Comparison of ENCODE assay signal across 8 cellular contexts in the genomic region with DNA sequence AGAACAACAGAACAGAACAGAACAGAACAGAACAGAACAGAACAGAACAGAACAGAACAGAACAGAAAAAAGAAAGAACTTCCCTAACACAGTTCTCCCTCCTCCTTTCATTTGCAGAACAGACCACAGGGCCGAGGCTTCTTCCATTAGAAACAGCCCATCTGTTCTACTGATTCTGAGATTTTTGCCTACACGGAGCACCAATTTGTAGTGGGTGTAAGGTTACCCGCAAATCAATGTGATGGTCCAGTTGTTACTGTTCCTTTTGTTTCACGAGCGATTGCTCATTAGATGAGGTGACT. TPM values are rescaled to one million over a fixed set of nuclear protein-coding genes. Genes with fewer than 3 reads are reported as not detected.
A peak's percentile ranks its signal among the peaks of the same experiment; 100 is the strongest.
DNase-seq lines count a peak whose midpoint lies in the region; ATAC-seq and TF ChIP-seq lines count a peak whose summit lies in the region.

No MANE protein-coding gene starts in this region.

- H3K36me3 ChIP-seq in brain microvascular endothelial cell (replicated peaks) (no peaks in the 10 kb centered on the region), lower lobe of right lung (no peaks in the 10 kb centered on the region), upper lobe of left lung (no peaks in the 10 kb centered on the region)

- CTCF ChIA-PET in activated CD8-positive, alpha-beta memory T cell treated with anti-CD3 and anti-CD28 coated beads, Interleukin-2, amount 10 ng/mL, durations not matched to agents 7 days and 5 days (lab: Charles Lee): interaction anchor here (0.5 to 1.5 kb wide), 5 partner anchors 10 to 332 kb away, joined by 3 to 5 read pairs (median 3); no protein-coding TSS in a partner anchor

- H3K4me1 ChIP-seq in lower lobe of right lung (peaks cover 36% of the 10 kb centered on the region), upper lobe of left lung (peaks cover 20 to 45% (median 23%) of the 10 kb centered on the region in 4 donors)

- intact Hi-C loops in lower lobe of right lung (cut with DNase I): no loop called here
- intact Hi-C loops in posterior vena cava (cut with DNase I): no loop called here

- H3K27me3 ChIP-seq in brain microvascular endothelial cell (replicated peaks) (no peaks in the 10 kb centered on the region), lower lobe of right lung (ENCODE audit: low read depth) (no peaks in the 10 kb centered on the region), upper lobe of left lung (no peaks in the 10 kb centered on the region)

- in situ Hi-C loops in brain microvascular endothelial cell (cut with HindIII; ENCODE audit: low pct_ligation_motif_present, low sequenced_read_pairs): no loop called here

- TF ChIP-seq EP300 in upper lobe of left lung (IDR thresholded peaks at IDR 0.05): no peak

- TF ChIP-seq CTCF in brain microvascular endothelial cell (IDR thresholded peaks at IDR 0.05; ENCODE audit: low read depth, low read length, missing control alignments) (no peak), lower lobe of right lung (IDR thresholded peaks at IDR 0.05) (no peak), upper lobe of left lung (IDR thresholded peaks at IDR 0.05) (no peak)

- no peaks in the 10 kb centered on the region for H3K9me3 Mint-ChIP-seq in activated CD8-positive, alpha-beta memory T cell treated with anti-CD3 and anti-CD28 coated beads, Interleukin-2, amount 10 ng/mL, durations not matched to agents 7 days and 5 days (ENCODE audit: low read depth)

- H3K9me3 ChIP-seq in lower lobe of right lung (no peaks in the 10 kb centered on the region), upper lobe of left lung (no peaks in the 10 kb centered on the region)

- H3K36me3 Mint-ChIP-seq in activated CD8-positive, alpha-beta memory T cell treated with anti-CD3 and anti-CD28 coated beads, Interleukin-2, amount 10 ng/mL, durations not matched to agents 7 days and 5 days: no peaks in the 10 kb centered on the region

- peak overlapping the region; percentile 66 for H3K27ac Mint-ChIP-seq in activated CD8-positive, alpha-beta memory T cell treated with anti-CD3 and anti-CD28 coated beads, Interleukin-2, amount 10 ng/mL, durations not matched to agents 7 days and 5 days

- no peak overlapping the region for H3K27ac ChIP-seq in brain microvascular endothelial cell
- H3K27ac ChIP-seq in lower lobe of right lung: peak overlapping the region; percentile 88
- H3K27ac ChIP-seq in upper lobe of left lung: peak overlapping the region; percentile 91 to 97 (median 94)

- 5 to 6% methylated on average over 5 of the region's 5 CpGs for WGBS in upper lobe of left lung, 2 donors

- H3K4me3 Mint-ChIP-seq in activated CD8-positive, alpha-beta memory T cell treated with anti-CD3 and anti-CD28 coated beads, Interleukin-2, amount 10 ng/mL, durations not matched to agents 7 days and 5 days: peak overlapping the region; percentile 71

- peaks cover 16% of the 10 kb centered on the region for H3K27me3 Mint-ChIP-seq in activated CD8-positive, alpha-beta memory T cell treated with anti-CD3 and anti-CD28 coated beads, Interleukin-2, amount 10 ng/mL, durations not matched to agents 7 days and 5 days

- no peak for DNase-seq in activated CD8-positive, alpha-beta memory T cell treated with anti-CD3 and anti-CD28 coated beads, Interleukin-2, amount 10 ng/mL, durations not matched to agents 7 days and 5 days
- no peak for DNase-seq in activated CD8-positive, alpha-beta memory T cell treated with anti-CD3 and anti-CD28 coated beads, Interleukin-2, amount 50 U/mL, for 4 hours
- DNase-seq in brain microvascular endothelial cell (no peak), lower lobe of right lung (no peak), upper lobe of left lung (no peak), posterior vena cava (ENCODE audit: low spot score) (no peak), germinal center (ENCODE audit: low spot score) (no peak)
- DNase-seq in activated CD8-positive, alpha-beta memory T cell treated with anti-CD3 and anti-CD28 coated beads for 24 hours: no peak

- peaks cover 33% of the 10 kb centered on the region for H3K4me1 Mint-ChIP-seq in activated CD8-positive, alpha-beta memory T cell treated with anti-CD3 and anti-CD28 coated beads, Interleukin-2, amount 10 ng/mL, durations not matched to agents 7 days and 5 days

- peak overlapping the region; percentile 66 for H3K4me3 ChIP-seq in brain microvascular endothelial cell (ENCODE audit: low read depth, low read length)
- peak overlapping the region; percentile 71 for H3K4me3 ChIP-seq in lower lobe of right lung
- H3K4me3 ChIP-seq in upper lobe of left lung: peak overlapping the region in 3 of 4 donors; percentile 59 to 80 (median 76)

- no peak for ATAC-seq in activated CD8-positive, alpha-beta memory T cell treated with anti-CD3 and anti-CD28 coated beads, Interleukin-2, amount 10 ng/mL, durations not matched to agents 7 days and 5 days
- ATAC-seq in lower lobe of right lung (no peak), upper lobe of left lung (ENCODE audit: low FRiP score in 2 of 2) (peak in 1 of 2 donors; percentile 43)

- TF ChIP-seq POLR2A in upper lobe of left lung (IDR thresholded peaks at IDR 0.05): no peak

RNA-seq across cellular contexts. Expression of a gene that starts 0.7 kb away (rescaled TPM):
- 1 to 10 TPM; 3.0 to 5.0 TPM for total RNA-seq in activated CD8-positive, alpha-beta memory T cell treated with anti-CD3 and anti-CD28 coated beads, Interleukin-2, amount 10 ng/mL, durations not matched to agents 7 days and 5 days
- total RNA-seq in lower lobe of right lung: 26.9 TPM
- total RNA-seq in upper lobe of left lung: 10 to 100 TPM; 11.5 to 36.1 (median 22.0) TPM
- total RNA-seq in posterior vena cava: 10 to 100 TPM; 23.7 to 37.6 TPM
